20 cellular contexts compared by ENCODE assay signal in genomic region chr6:118931436-118931835, GRCh38.
"Had no signal": no experiment of that assay in that cellular context is flagged by ENCODE, and none has a peak within 500 bp of the region (broad histone marks: within the 10 kb centered on the region; RNA-seq: fewer than 3 reads in every experiment).

No MANE protein-coding gene starts in this region.

- ATAC-seq: heart left ventricle; left colon; left ventricle myocardium superior; naive thymus-derived CD4-positive, alpha-beta T cell; sciatic nerve; stimulated activated naive B cell treated with anti-CD40 and anti-IgM and Interleukin-4, amounts not matched to agents 10 μg/mL and 1 μg/mL and 100 μg/mL, for 72 hours; stimulated activated naive CD8-positive, alpha-beta T cell treated with anti-CD3 and anti-CD28 coated beads, Interleukin-15, amount 100 ng/mL, for 72 hours; upper lobe of right lung had no signal

- H3K9me3 ChIP-seq: heart left ventricle, testis, tibial nerve, upper lobe of right lung, vagina had no signal

- H3K4me1 ChIP-seq: testis had no signal

- DNase-seq: dermis blood vessel endothelial cell; endodermal cell; foreskin melanocyte; heart left ventricle; hippocampal formation; left colon; left ventricle myocardium superior; naive thymus-derived CD4-positive, alpha-beta T cell; nephron progenitor cell; stimulated activated CD4-positive, alpha-beta T cell treated with anti-CD3 and anti-CD28 coated beads, Interleukin-2, amount 100 ng/mL, for 24 hours; stimulated activated CD4-positive, alpha-beta T cell treated with anti-CD3 and anti-CD28 coated beads, Interleukin-4, amount 100 ng/mL, for 4 hours; stimulated activated naive B cell treated with anti-CD40 and anti-IgM and Interleukin-4, amounts not matched to agents 10 μg/mL and 1 μg/mL and 100 μg/mL, for 72 hours; stimulated activated naive CD8-positive, alpha-beta T cell treated with anti-CD3 and anti-CD28 coated beads, Interleukin-15, amount 100 ng/mL, for 72 hours; testis; upper lobe of right lung had no signal

- H2AFZ ChIP-seq: parathyroid adenoma had no signal

- H3K27me3 ChIP-seq: heart left ventricle, testis, tibial nerve, upper lobe of right lung, vagina had no signal

- H3K9ac ChIP-seq: parathyroid adenoma had no signal

- H3K4me3 ChIP-seq: heart left ventricle, lung, testis, tibial nerve, upper lobe of right lung, vagina had no signal
